ENCODE assay signal across 8 cellular contexts in genomic region chr3:49021213-49021812, GRCh38. TPM values are rescaled to one million over a fixed set of nuclear protein-coding genes. Genes with fewer than 3 reads are reported as not detected.
DNase-seq lines count a peak whose midpoint lies in the region; ATAC-seq and TF ChIP-seq lines count a peak whose summit lies in the region.

No MANE protein-coding gene starts in this region.

- DNase-seq in BJ (ENCODE audit: low read depth) (peak; percentile 80), GM19240 (ENCODE audit: insufficient read length, low spot score) (peak; percentile 83), NCI-H524 (lab: John Stamatoyannopoulos, UW) (peak; percentile 95 to 98)
- DNase-seq in activated CD4-positive, alpha-beta T cell treated with anti-CD3 and anti-CD28 coated beads for 4 hours, result peak; percentile 99
- DNase-seq in stimulated activated CD4-positive, alpha-beta T cell treated with anti-CD3 and anti-CD28 coated beads, Interleukin-1b, Interleukin-23, amount 100 ng/mL, for 24 hours (ENCODE audit: low read depth in 4 of 4, low spot score in 1 of 4), result peak; percentile 97 to 100 (median 98)

- H3K36me3 ChIP-seq in BJ (ENCODE audit: control insufficient read depth, insufficient read depth, low read length), result peaks cover 25% of the 10 kb centered on the region

- H3K4me3 ChIP-seq in BJ (ENCODE audit: low read depth, low read length), result peak overlapping the region; percentile 88

- POLR2A ChIA-PET in BJ (lab: Charles Lee), result interaction anchor here (0.6 to 1.5 kb wide), 4 partner anchors 8 to 255 kb away, joined by 3 to 7 read pairs (median 3); partner anchors contain the start of genes IMPDH2 and WDR6

- no peaks in the 10 kb centered on the region for H3K27me3 ChIP-seq in BJ (ENCODE audit: control insufficient read depth, insufficient read depth, low read length)
- H3K27me3 ChIP-seq in layer of hippocampus (ENCODE audit: control insufficient read depth, insufficient read depth, low read length), result no peaks in the 10 kb centered on the region

- CTCF ChIA-PET in BJ (lab: Yijun Ruan, JAX), result interaction anchor here (0.6 to 6.6 kb wide), 11 partner anchors 9 to 196 kb away, joined by 3 to 60 read pairs (median 7); partner anchors contain the start of genes KLHDC8B, LAMB2, P4HTM and QRICH1

- peak overlapping the region; percentile 98 for H3K27ac ChIP-seq in cingulate gyrus (ENCODE audit: low read depth, low read length)
- H3K27ac ChIP-seq in layer of hippocampus (ENCODE audit: low read depth, low read length), result peak overlapping the region; percentile 98

- peak; percentile 37 for ATAC-seq in HG03457 (IDR thresholded peaks at IDR 0.05; ENCODE audit: unreplicated experiment)

- no peak for TF ChIP-seq CTCF in BJ (IDR thresholded peaks at IDR 0.05; ENCODE audit: insufficient read depth, low read depth, low read length)

RNA-seq across cellular contexts. Expression of gene NDUFAF3, which starts 0.6 kb away (rescaled TPM):
- 65.1 and 89.5 TPM in 2 replicates for polyA plus RNA-seq in BJ (2011; rRNA removed)
- polyA minus RNA-seq in BJ (2011; rRNA and poly(A)+ RNA removed), result 60.8 and 71.1 TPM in 2 replicates

RNA-seq across cellular contexts. Expression of gene DALRD3, which starts 2.9 kb away (rescaled TPM):
- 46.8 and 59.6 TPM in 2 replicates for polyA plus RNA-seq in BJ (2011; rRNA removed)
- polyA minus RNA-seq in BJ (2011; rRNA and poly(A)+ RNA removed), result 35.6 and 56.9 TPM in 2 replicates

RNA-seq across cellular contexts. Expression of gene IMPDH2, which starts 7.9 kb away (rescaled TPM):
- 280 and 395 TPM in 2 replicates for polyA plus RNA-seq in BJ (2011; rRNA removed)
- 200 and 358 TPM in 2 replicates for polyA minus RNA-seq in BJ (2011; rRNA and poly(A)+ RNA removed)

RNA-seq across cellular contexts. Expression of gene WDR6, which starts 14.1 kb away (rescaled TPM):
- 100 and 164 TPM in 2 replicates for polyA plus RNA-seq in BJ (2011; rRNA removed)
- 94.1 and 135 TPM in 2 replicates for polyA minus RNA-seq in BJ (2011; rRNA and poly(A)+ RNA removed)

RNA-seq across cellular contexts. Expression of gene P4HTM, which starts 31.3 kb away (rescaled TPM):
- polyA plus RNA-seq in BJ (2011; rRNA removed), result 25.8 and 38.4 TPM in 2 replicates
- 18.6 and 28.6 TPM in 2 replicates for polyA minus RNA-seq in BJ (2011; rRNA and poly(A)+ RNA removed)

Comparison
In these comparisons a context has a peak if more than half of its experiments do, and no peak if none do; other contexts are left out.
1. Peak in every context shown above with its lines: DNase-seq, ATAC-seq, H3K4me3 ChIP-seq and H3K27ac ChIP-seq.